Comparison of ENCODE assay signal across 22 cellular contexts in the genomic region with DNA sequence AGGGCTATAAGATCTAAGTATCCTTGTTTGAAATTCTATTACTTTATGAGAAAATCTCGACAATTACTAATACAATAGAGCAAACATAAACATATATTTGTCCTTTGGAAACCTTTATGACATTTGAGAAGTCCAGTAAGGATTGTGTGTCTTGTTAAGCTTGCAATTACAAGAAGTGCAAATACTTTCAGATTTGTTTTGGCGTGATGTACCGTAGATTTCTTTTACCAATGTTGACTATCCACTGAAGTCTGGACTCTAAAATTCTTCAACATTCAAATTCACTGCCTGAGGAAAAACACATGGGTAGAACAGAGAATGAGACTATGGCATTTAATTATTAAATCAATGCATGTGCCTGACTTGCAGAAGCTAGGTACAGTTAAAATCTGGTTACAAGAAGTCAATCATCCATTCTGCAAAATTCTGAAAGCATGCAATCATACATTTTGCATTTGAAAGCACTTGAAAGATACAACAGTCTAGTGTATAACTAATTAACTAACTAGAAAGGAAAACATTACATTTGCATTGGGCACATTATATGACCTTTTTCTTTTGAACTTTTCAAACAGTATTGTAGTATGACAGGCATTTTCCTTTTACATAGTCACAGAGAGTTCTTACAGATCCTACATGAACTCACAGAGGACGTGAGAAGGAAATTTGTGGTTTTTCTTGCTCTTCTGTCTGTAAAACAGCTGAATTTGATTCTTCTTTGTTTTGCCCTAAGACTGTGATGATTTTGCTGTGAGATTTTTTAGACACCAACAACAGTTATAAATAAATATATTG.
A peak's percentile ranks its signal among the peaks of the same experiment; 100 is the strongest.
DNase-seq lines count a peak whose midpoint lies in the region; ATAC-seq and TF ChIP-seq lines count a peak whose summit lies in the region.
"Had no signal": no experiment of that assay in that cellular context is flagged by ENCODE, and none has a peak within 500 bp of the region (broad histone marks: within the 10 kb centered on the region; RNA-seq: fewer than 3 reads in every experiment).

No MANE protein-coding gene starts in this region.

- H3K4me3 ChIP-seq in MM.1S (ENCODE audit: low read length): no peak overlapping the region
- H3K4me3 ChIP-seq in adipocyte (ENCODE audit: low read length): no peak overlapping the region
- H3K4me3 ChIP-seq in osteoblast (ENCODE audit: insufficient read depth, low read length): no peak overlapping the region
- H3K4me3 ChIP-seq: SJSA1 had no signal

- H3K27ac ChIP-seq in MM.1S (ENCODE audit: low read length) (peak overlapping the region; percentile 89; the same call in 1 of the 2 replicates), osteoblast (ENCODE audit: low read depth, low read length) (no peak overlapping the region)
- H3K27ac ChIP-seq: SJSA1 had no signal

- ATAC-seq in GM18519 (IDR thresholded peaks at IDR 0.05; ENCODE audit: low FRiP score, unreplicated experiment): no peak
- ATAC-seq: Panc1 had no signal

- no peak overlapping the region for H3K27ac Mint-ChIP-seq in glutamatergic neuron (ENCODE audit: unreplicated experiment)
- H3K27ac Mint-ChIP-seq: B cell; CD8-positive, alpha-beta memory T cell; H9; IgD-negative memory B cell had no signal

- no peaks in the 10 kb centered on the region for H3K27me3 Mint-ChIP-seq in glutamatergic neuron (ENCODE audit: unreplicated experiment)
- H3K27me3 Mint-ChIP-seq: CD8-positive, alpha-beta memory T cell had no signal

- H3K9me3 ChIP-seq in MM.1S (replicated peaks; ENCODE audit: insufficient read depth, low read length): no peaks in the 10 kb centered on the region
- H3K9me3 ChIP-seq in adipocyte (ENCODE audit: control insufficient read depth, low read length): no peaks in the 10 kb centered on the region
- H3K9me3 ChIP-seq in osteoblast (ENCODE audit: low read depth, low read length): no peaks in the 10 kb centered on the region
- H3K9me3 ChIP-seq: SJSA1 had no signal

- no peaks in the 10 kb centered on the region for H3K9me3 Mint-ChIP-seq in glutamatergic neuron (ENCODE audit: unreplicated experiment)
- H3K9me3 Mint-ChIP-seq: IgD-negative memory B cell had no signal

- TF ChIP-seq CTCF in MM.1S (IDR thresholded peaks at IDR 0.05; ENCODE audit: low read length): no peak
- no peak for TF ChIP-seq CTCF in osteoblast (IDR thresholded peaks at IDR 0.05; ENCODE audit: extremely low read depth, low read depth, low read length)
- TF ChIP-seq CTCF in glutamatergic neuron (IDR thresholded peaks at IDR 0.05; ENCODE audit: partially characterized antibody, unreplicated experiment): no peak

- DNase-seq in DMS53 (lab: John Stamatoyannopoulos, UW): peak; percentile 23
- no peak for DNase-seq in DMS53 treated with DMSO at 0.1 percent for 48 hours (lab: John Stamatoyannopoulos, UW; ENCODE audit: unreplicated experiment)
- peak; percentile 50 for DNase-seq in MM.1S
- peak; percentile 29 for DNase-seq in adipocyte (ENCODE audit: low read depth)
- peak; percentile 6 for DNase-seq in osteoblast (ENCODE audit: insufficient read length, low spot score, missing footprints)
- DNase-seq in NCI-H345 (lab: John Stamatoyannopoulos, UW): no peak
- DNase-seq in glutamatergic neuron: no peak
- DNase-seq: 8988T; CD8-positive, alpha-beta memory T cell; DMS79 treated with DMSO at 0.1 percent for 48 hours; H9; MV-4-11; NCI-H1417; NCI-H187; NCI-H2107; NCI-H510A treated with DMSO at 0.1 percent for 48 hours; NCI-H774 had no signal

- H3K9me2 ChIP-seq in MM.1S (replicated peaks; ENCODE audit: insufficient read depth, low read length): no peaks in the 10 kb centered on the region

- no peaks in the 10 kb centered on the region for H4K20me1 ChIP-seq in MM.1S (ENCODE audit: insufficient read depth, low read length)
- no peaks in the 10 kb centered on the region for H4K20me1 ChIP-seq in osteoblast (ENCODE audit: insufficient read depth, low read length)

- no peaks in the 10 kb centered on the region for H3K79me2 ChIP-seq in MM.1S (ENCODE audit: low read length)
- H3K79me2 ChIP-seq in osteoblast (ENCODE audit: insufficient read depth, low read length): no peaks in the 10 kb centered on the region

- H3K4me1 ChIP-seq in MM.1S (ENCODE audit: low read length) (peaks cover 36% of the 10 kb centered on the region), adipocyte (ENCODE audit: control insufficient read depth, insufficient read depth, low read length) (no peaks in the 10 kb centered on the region), osteoblast (ENCODE audit: insufficient read depth, low read length) (no peaks in the 10 kb centered on the region)
- H3K4me1 ChIP-seq: SJSA1 had no signal

- no peaks in the 10 kb centered on the region for H3K36me3 Mint-ChIP-seq in glutamatergic neuron (ENCODE audit: unreplicated experiment)
- H3K36me3 Mint-ChIP-seq: CD8-positive, alpha-beta memory T cell; IgD-negative memory B cell had no signal

- no peak overlapping the region for H2AFZ ChIP-seq in MM.1S (ENCODE audit: low read length)
- H2AFZ ChIP-seq in osteoblast (ENCODE audit: low read length): no peak overlapping the region

- H3K9ac ChIP-seq in MM.1S (ENCODE audit: low read length): peak overlapping the region; percentile 38; the same call in 1 of the 2 replicates
- no peak overlapping the region for H3K9ac ChIP-seq in adipocyte (ENCODE audit: low read length)

- H3K4me2 ChIP-seq in MM.1S (ENCODE audit: low read depth, low read length) (peak overlapping the region; percentile 67), osteoblast (ENCODE audit: insufficient read depth, low read length) (no peak overlapping the region)

- peaks cover 25% of the 10 kb centered on the region for H3F3A ChIP-seq in MM.1S (ENCODE audit: insufficient read depth, low read length)

- H3K4me3 Mint-ChIP-seq in glutamatergic neuron (ENCODE audit: unreplicated experiment): no peak overlapping the region
- H3K4me3 Mint-ChIP-seq: B cell; CD8-positive, alpha-beta memory T cell; IgD-negative memory B cell had no signal

- H3K36me3 ChIP-seq in MM.1S (replicated peaks; ENCODE audit: insufficient read depth, low read length) (no peaks in the 10 kb centered on the region), adipocyte (ENCODE audit: control insufficient read depth, insufficient read depth, low read length, severe bottlenecking) (no peaks in the 10 kb centered on the region), osteoblast (ENCODE audit: insufficient read depth, low read length) (no peaks in the 10 kb centered on the region)
- H3K36me3 ChIP-seq: SJSA1 had no signal

- H3K4me1 Mint-ChIP-seq in glutamatergic neuron (ENCODE audit: low read depth, unreplicated experiment): no peaks in the 10 kb centered on the region
- H3K4me1 Mint-ChIP-seq: B cell; CD8-positive, alpha-beta memory T cell had no signal

- H3K27me3 ChIP-seq in MM.1S (replicated peaks; ENCODE audit: insufficient read depth, low read length) (no peaks in the 10 kb centered on the region), adipocyte (replicated peaks; ENCODE audit: control insufficient read depth, insufficient read depth, low read length) (no peaks in the 10 kb centered on the region), osteoblast (ENCODE audit: insufficient read depth, low read length) (no peaks in the 10 kb centered on the region)
- H3K27me3 ChIP-seq: SJSA1 had no signal

Comparison
In these comparisons a context has a peak if more than half of its experiments do, and no peak if none do; other contexts are left out.
1. DNase-seq: peak in DMS53 (single experiment), MM.1S (single experiment), adipocyte (single experiment) and osteoblast (single experiment); none in DMS53 treated with DMSO at 0.1 percent for 48 hours (single experiment), NCI-H345 (single experiment) and glutamatergic neuron (single experiment).